ENCODE assay signal across 23 cellular contexts in the genomic region with DNA sequence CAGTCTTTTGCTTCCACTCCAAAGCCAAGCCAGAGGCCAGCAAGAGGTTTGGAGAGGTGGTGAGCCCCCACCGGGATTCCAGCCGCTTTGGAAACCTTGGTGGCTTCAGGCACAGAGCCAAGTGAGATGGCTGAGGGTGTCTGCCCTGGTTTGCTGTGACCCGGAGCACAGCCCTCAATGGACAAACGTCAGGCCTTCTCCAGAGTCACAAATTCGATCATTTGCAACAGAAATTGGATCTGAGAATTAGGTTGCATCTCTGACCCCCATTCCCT. TPM values are rescaled to one million over a fixed set of nuclear protein-coding genes. Genes with fewer than 3 reads are reported as not detected.
DNase-seq lines count a peak whose midpoint lies in the region; ATAC-seq and TF ChIP-seq lines count a peak whose summit lies in the region.
"Had no signal": no experiment of that assay in that cellular context is flagged by ENCODE, and none has a peak within 500 bp of the region (broad histone marks: within the 10 kb centered on the region; RNA-seq: fewer than 3 reads in every experiment).

No MANE protein-coding gene starts in this region.

- peaks cover 0 to 25% (median 0%) of the 10 kb centered on the region in 4 donors for H3K4me1 ChIP-seq in right lobe of liver
- H3K4me1 ChIP-seq: SJSA1 had no signal

- H3K27me3 Mint-ChIP-seq in activated B cell treated with CpG ODN at 0.5 μM for 24 hours (peaks cover 73% of the 10 kb centered on the region), memory B cell (peaks cover 36% of the 10 kb centered on the region), immature natural killer cell (ENCODE audit: low read depth in 3 of 3) (peaks cover 26 to 52% (median 29%) of the 10 kb centered on the region in 3 donors)
- H3K27me3 Mint-ChIP-seq in stimulated activated memory B cell treated with anti-CD40 and anti-IgM and Interleukin-4, amounts not matched to agents 10 μg/mL and 1 μg/mL and 100 μg/mL, for 72 hours, result peaks cover 91% of the 10 kb centered on the region

- peaks cover 0 to 44% of the 10 kb centered on the region in 2 donors for H3K27me3 ChIP-seq in right lobe of liver

- TF ChIP-seq POLR2A in right lobe of liver (IDR thresholded peaks at IDR 0.05), result no peak

- H3K36me3 Mint-ChIP-seq in activated B cell treated with CpG ODN at 0.5 μM for 24 hours (ENCODE audit: low read depth), result no peaks in the 10 kb centered on the region
- H3K36me3 Mint-ChIP-seq in memory B cell, result no peaks in the 10 kb centered on the region
- no peaks in the 10 kb centered on the region for H3K36me3 Mint-ChIP-seq in stimulated activated memory B cell treated with anti-CD40 and anti-IgM and Interleukin-4, amounts not matched to agents 10 μg/mL and 1 μg/mL and 100 μg/mL, for 72 hours
- H3K36me3 Mint-ChIP-seq in immature natural killer cell, result no peaks in the 10 kb centered on the region
- H3K36me3 Mint-ChIP-seq: activated CD8-positive, alpha-beta memory T cell treated with anti-CD3 and anti-CD28 coated beads, Interleukin-2, amount 10 ng/mL, durations not matched to agents 7 days and 5 days; activated naive CD8-positive, alpha-beta T cell treated with anti-CD3 and anti-CD28 coated beads, Interleukin-2, amount 10 ng/mL, durations not matched to agents 7 days and 5 days had no signal

- H3K4me1 Mint-ChIP-seq in activated B cell treated with CpG ODN at 0.5 μM for 24 hours (peaks cover 33% of the 10 kb centered on the region), memory B cell (peaks cover 20% of the 10 kb centered on the region), immature natural killer cell (peaks cover 0 to 4% of the 10 kb centered on the region in 2 donors)
- H3K4me1 Mint-ChIP-seq in stimulated activated memory B cell treated with anti-CD40 and anti-IgM and Interleukin-4, amounts not matched to agents 10 μg/mL and 1 μg/mL and 100 μg/mL, for 72 hours, result peaks cover 32% of the 10 kb centered on the region

- TF ChIP-seq CTCF in activated B cell treated with CpG ODN at 0.5 μM for 24 hours (IDR thresholded peaks at IDR 0.05) (no peak), right lobe of liver (IDR thresholded peaks at IDR 0.05) (no peak)

- H3K4me3 ChIP-seq in right lobe of liver, result no peak overlapping the region
- H3K4me3 ChIP-seq: SJSA1, thoracic aorta had no signal

- DNase-seq in NCI-H748 (lab: John Stamatoyannopoulos, UW; ENCODE audit: unreplicated experiment) (peak; percentile 6), NCI-H748 treated with DMSO at 0.1 percent for 48 hours (lab: John Stamatoyannopoulos, UW) (no peak), activated B cell treated with CpG ODN at 0.5 μM for 24 hours (no peak), memory B cell (ENCODE audit: low spot score in 2 of 2) (no peak), right lobe of liver (no peak), immature natural killer cell (no peak)
- DNase-seq: activated CD8-positive, alpha-beta memory T cell treated with anti-CD3 and anti-CD28 coated beads, Interleukin-2, amount 10 ng/mL, durations not matched to agents 7 days and 5 days; AML-193; DND-41; mesenchymal stem cell; naive thymus-derived CD8-positive, alpha-beta T cell; NCI-H1092; NCI-H187 treated with DMSO at 0.1 percent for 48 hours; Peyer's patch had no signal

- no peak for ATAC-seq in activated B cell treated with CpG ODN at 0.5 μM for 24 hours (ENCODE audit: low read depth)
- no peak for ATAC-seq in memory B cell (ENCODE audit: low read depth)
- ATAC-seq in stimulated activated memory B cell treated with anti-CD40 and anti-IgM and Interleukin-4, amounts not matched to agents 10 μg/mL and 1 μg/mL and 100 μg/mL, for 72 hours, result no peak
- no peak for ATAC-seq in right lobe of liver
- no peak for ATAC-seq in GM18502 (IDR thresholded peaks at IDR 0.05; ENCODE audit: poor library complexity, unreplicated experiment)

- H3K27ac ChIP-seq in right lobe of liver, result no peak overlapping the region
- H3K27ac ChIP-seq: 22Rv1, Peyer's patch, SJSA1, thoracic aorta had no signal

- CTCF ChIA-PET in activated B cell treated with CpG ODN at 0.5 μM for 24 hours (lab: Charles Lee), result no interaction called here

- no peaks in the 10 kb centered on the region for H3K9me3 Mint-ChIP-seq in activated B cell treated with CpG ODN at 0.5 μM for 24 hours
- H3K9me3 Mint-ChIP-seq in memory B cell, result no peaks in the 10 kb centered on the region
- no peaks in the 10 kb centered on the region for H3K9me3 Mint-ChIP-seq in stimulated activated memory B cell treated with anti-CD40 and anti-IgM and Interleukin-4, amounts not matched to agents 10 μg/mL and 1 μg/mL and 100 μg/mL, for 72 hours
- H3K9me3 Mint-ChIP-seq in immature natural killer cell, result no peaks in the 10 kb centered on the region
- H3K9me3 Mint-ChIP-seq: activated naive CD8-positive, alpha-beta T cell treated with anti-CD3 and anti-CD28 coated beads, Interleukin-2, amount 10 ng/mL, durations not matched to agents 7 days and 5 days; T-helper 1 cell treated with Interleukin-12 subunit alpha and Interleukin-12 subunit beta and Interleukin-4 antibody, amounts not matched to agents 30 μg/mL and 1 μg/mL, for 36 hours had no signal

- no peak overlapping the region for H3K27ac Mint-ChIP-seq in activated B cell treated with CpG ODN at 0.5 μM for 24 hours
- no peak overlapping the region for H3K27ac Mint-ChIP-seq in memory B cell
- H3K27ac Mint-ChIP-seq in stimulated activated memory B cell treated with anti-CD40 and anti-IgM and Interleukin-4, amounts not matched to agents 10 μg/mL and 1 μg/mL and 100 μg/mL, for 72 hours, result no peak overlapping the region
- no peak overlapping the region for H3K27ac Mint-ChIP-seq in immature natural killer cell
- H3K27ac Mint-ChIP-seq: activated naive CD8-positive, alpha-beta T cell treated with anti-CD3 and anti-CD28 coated beads, Interleukin-2, amount 10 ng/mL, durations not matched to agents 7 days and 5 days; progenitor cell of endocrine pancreas; T-helper 1 cell treated with Interleukin-12 subunit alpha and Interleukin-12 subunit beta and Interleukin-4 antibody, amounts not matched to agents 30 μg/mL and 1 μg/mL, for 36 hours had no signal

- WGBS in right lobe of liver (ENCODE audit: insufficient coverage, low coverage, low lambda C conversion rate, missing lambda C conversion rate), result 12% methylated on average over 3 of the region's 5 CpGs

- H3K36me3 ChIP-seq in right lobe of liver, result no peaks in the 10 kb centered on the region
- H3K36me3 ChIP-seq: Peyer's patch, SJSA1, thoracic aorta had no signal

- POLR2A ChIA-PET in activated B cell treated with CpG ODN at 0.5 μM for 24 hours (lab: Charles Lee), result interaction anchor here (2.1 kb wide), 1 partner anchor 10 kb away, joined by 8 read pairs; a partner anchor contains a TSS

- intact Hi-C loops in activated B cell treated with CpG ODN at 0.5 μM for 24 hours (cut with micrococcal nuclease), result no loop called here
- intact Hi-C loops in right lobe of liver (cut with DNase I), result no loop called here

- peak overlapping the region; percentile 12 for H3K4me3 Mint-ChIP-seq in activated B cell treated with CpG ODN at 0.5 μM for 24 hours
- H3K4me3 Mint-ChIP-seq in memory B cell, result peak overlapping the region; percentile 53
- peak overlapping the region; percentile 30 for H3K4me3 Mint-ChIP-seq in stimulated activated memory B cell treated with anti-CD40 and anti-IgM and Interleukin-4, amounts not matched to agents 10 μg/mL and 1 μg/mL and 100 μg/mL, for 72 hours
- H3K4me3 Mint-ChIP-seq in immature natural killer cell, result no peak overlapping the region

- no peaks in the 10 kb centered on the region for H3K9me3 ChIP-seq in right lobe of liver
- H3K9me3 ChIP-seq: Peyer's patch, SJSA1, thoracic aorta had no signal

RNA-seq across cellular contexts. Expression of a gene that starts 0.9 kb away (rescaled TPM):
- total RNA-seq in activated B cell treated with CpG ODN at 0.5 μM for 24 hours, result not detected in 2 replicates
- total RNA-seq in right lobe of liver, result not detected
- not detected for polyA plus RNA-seq in immature natural killer cell
- total RNA-seq: activated CD8-positive, alpha-beta memory T cell treated with anti-CD3 and anti-CD28 coated beads, Interleukin-2, amount 10 ng/mL, durations not matched to agents 7 days and 5 days; activated naive CD8-positive, alpha-beta T cell treated with anti-CD3 and anti-CD28 coated beads, Interleukin-2, amount 10 ng/mL, durations not matched to agents 7 days and 5 days; LHCN-M2; naive thymus-derived CD8-positive, alpha-beta T cell; Peyer's patch; progenitor cell of endocrine pancreas; SJSA1; thoracic aorta had no signal
- polyA plus RNA-seq: naive thymus-derived CD8-positive, alpha-beta T cell had no signal

RNA-seq across cellular contexts. Expression of a gene that starts 10.9 kb away (rescaled TPM):
- total RNA-seq in activated B cell treated with CpG ODN at 0.5 μM for 24 hours (21.0 and 22.9 TPM in 2 replicates), right lobe of liver (10 to 100 TPM; 19.3 to 56.3 (median 36.3) TPM)
- polyA plus RNA-seq in immature natural killer cell, result 10 to 100 TPM; 10.1 to 15.3 (median 14.2) TPM

RNA-seq across cellular contexts. Expression of a gene that starts 32.0 kb away (rescaled TPM):
- 19.6 and 20.1 TPM in 2 replicates for total RNA-seq in activated B cell treated with CpG ODN at 0.5 μM for 24 hours
- 10 to 100 TPM in 4 of 6 experiments, 1 to 10 TPM in 2; 5.2 to 43.8 (median 20.1) TPM for total RNA-seq in right lobe of liver
- polyA plus RNA-seq in immature natural killer cell, result 100 to 1,000 TPM in 1 of 3 donors, 10 to 100 TPM in 2; 69.0 to 146 (median 74.0) TPM

Comparison
In these comparisons a context has a peak if more than half of its experiments do, and no peak if none do; other contexts are left out.
1. H3K4me3 Mint-ChIP-seq: peak in activated B cell treated with CpG ODN at 0.5 μM for 24 hours (single experiment), memory B cell (single experiment) and stimulated activated memory B cell treated with anti-CD40 and anti-IgM and Interleukin-4, amounts not matched to agents 10 μg/mL and 1 μg/mL and 100 μg/mL, for 72 hours (single experiment); none in immature natural killer cell (0 of 5).